In the genomic region with DNA sequence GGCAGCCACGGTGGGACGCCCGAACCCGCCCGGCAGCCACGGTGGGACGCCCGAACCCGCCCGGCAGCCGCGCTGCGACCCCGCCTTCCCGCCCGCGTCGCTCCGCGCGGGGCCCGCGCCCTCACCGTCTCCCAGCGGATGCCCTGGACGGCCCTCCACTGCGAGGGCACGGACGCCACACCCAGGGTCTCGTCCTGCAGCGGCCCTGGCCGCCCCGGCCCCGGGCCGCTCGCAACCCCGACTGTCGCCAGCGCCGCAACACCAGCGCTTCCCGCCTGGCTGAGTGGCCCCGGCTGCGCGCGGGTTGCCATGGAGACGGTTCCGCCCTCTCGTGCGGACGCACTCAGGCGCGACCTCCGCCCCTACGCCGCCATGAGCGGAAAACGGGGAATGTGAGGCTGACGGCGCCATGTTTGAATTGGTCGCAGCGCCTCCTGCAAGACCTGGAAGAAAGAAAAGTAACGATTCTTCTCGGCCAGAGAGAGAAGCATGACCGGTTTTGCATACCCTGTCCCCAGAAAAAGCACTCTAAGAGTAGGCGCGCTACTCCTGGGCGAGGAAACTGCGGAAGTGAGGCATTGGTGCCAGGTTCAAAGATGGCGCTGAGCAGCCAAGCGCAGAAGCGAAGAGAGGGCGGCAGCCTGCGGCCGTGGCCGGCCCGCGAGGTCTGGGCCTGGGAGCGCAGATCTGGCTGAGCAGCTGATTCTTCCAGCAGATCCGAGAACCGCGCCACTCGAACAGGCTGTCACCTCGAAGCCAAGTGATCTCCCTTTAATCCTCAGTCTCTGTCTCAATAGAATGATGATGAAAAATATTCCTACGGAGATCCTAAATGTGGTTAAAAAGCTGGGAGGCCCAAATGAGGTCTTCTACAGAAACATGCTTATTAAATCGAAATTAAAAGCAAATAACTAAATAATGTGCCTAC, we compare ENCODE assay signal across 1 cellular context.
TF ChIP-seq lines count a peak whose summit lies in the region.

Gene DYNC2I2, minus strand, starts transcription at position 432 of the 928 bp plus-strand sequence. Its CDS starts 121 bp downstream, at position 311.

TF ChIP-seq in HepG2, 621 proteins besides CTCF, POLR2A, EP300 and RAD21 (continued from another document and continues in another):
- TF ChIP-seq, protein P1, sequence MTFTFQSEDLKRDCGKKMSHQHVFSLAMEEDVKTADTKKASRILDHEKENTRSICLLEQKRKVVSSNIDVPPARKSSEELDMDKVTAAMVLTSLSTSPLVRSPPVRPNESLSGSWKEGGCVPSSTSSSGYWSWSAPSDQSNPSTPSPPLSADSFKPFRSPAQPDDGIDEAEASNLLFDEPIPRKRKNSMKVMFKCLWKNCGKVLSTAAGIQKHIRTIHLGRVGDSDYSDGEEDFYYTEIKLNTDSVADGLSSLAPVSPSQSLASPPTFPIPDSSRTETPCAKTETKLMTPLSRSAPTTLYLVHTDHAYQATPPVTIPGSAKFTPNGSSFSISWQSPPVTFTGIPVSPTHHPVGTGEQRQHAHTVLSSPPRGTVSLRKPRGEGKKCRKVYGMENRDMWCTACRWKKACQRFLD (CRISPR knock-in tag; IDR thresholded peaks at IDR 0.05; ENCODE audit: borderline replicate concordance): 0 out of 2 replicates have a peak, but pooled peaks have one; percentile 74
- peak; percentile 47 for TF ChIP-seq PPARG (CRISPR knock-in tag; conservative IDR thresholded peaks at IDR 0.05)
- peak; percentile 77 for TF ChIP-seq DRAP1 (CRISPR knock-in tag; IDR thresholded peaks at IDR 0.05)
- TF ChIP-seq MEIS2 (CRISPR knock-in tag; IDR thresholded peaks at IDR 0.05): no peak
- TF ChIP-seq, protein P2, sequence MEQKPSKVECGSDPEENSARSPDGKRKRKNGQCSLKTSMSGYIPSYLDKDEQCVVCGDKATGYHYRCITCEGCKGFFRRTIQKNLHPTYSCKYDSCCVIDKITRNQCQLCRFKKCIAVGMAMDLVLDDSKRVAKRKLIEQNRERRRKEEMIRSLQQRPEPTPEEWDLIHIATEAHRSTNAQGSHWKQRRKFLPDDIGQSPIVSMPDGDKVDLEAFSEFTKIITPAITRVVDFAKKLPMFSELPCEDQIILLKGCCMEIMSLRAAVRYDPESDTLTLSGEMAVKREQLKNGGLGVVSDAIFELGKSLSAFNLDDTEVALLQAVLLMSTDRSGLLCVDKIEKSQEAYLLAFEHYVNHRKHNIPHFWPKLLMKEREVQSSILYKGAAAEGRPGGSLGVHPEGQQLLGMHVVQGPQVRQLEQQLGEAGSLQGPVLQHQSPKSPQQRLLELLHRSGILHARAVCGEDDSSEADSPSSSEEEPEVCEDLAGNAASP (CRISPR knock-in tag; IDR thresholded peaks at IDR 0.05; ENCODE audit: borderline replicate concordance): no peak
- 0 out of 2 replicates have a peak, but pooled peaks have one; percentile 42 for TF ChIP-seq AFF4 (CRISPR knock-in tag; IDR thresholded peaks at IDR 0.05)
- TF ChIP-seq FOXK1 (CRISPR knock-in tag; IDR thresholded peaks at IDR 0.05; ENCODE audit: borderline replicate concordance, low read depth): peak; percentile 71; the same call in 1 of the 2 replicates
- TF ChIP-seq ZFY (CRISPR knock-in tag; IDR thresholded peaks at IDR 0.05): peak; percentile 95
- TF ChIP-seq ZNF546 (CRISPR knock-in tag; conservative IDR thresholded peaks at IDR 0.05): no peak; the same call in 1 of the 2 replicates
- TF ChIP-seq BCL6 (CRISPR knock-in tag; IDR thresholded peaks at IDR 0.05): no peak; the same call in 1 of the 2 replicates
- no peak for TF ChIP-seq TAF15 (IDR thresholded peaks at IDR 0.05; ENCODE audit: low read depth, low read length, poor library complexity, severe bottlenecking)
- TF ChIP-seq ZNF609 (CRISPR knock-in tag; IDR thresholded peaks at IDR 0.05; ENCODE audit: borderline replicate concordance): peak; percentile 68; the same call in 1 of the 2 replicates
- no peak for TF ChIP-seq NR3C1 (CRISPR knock-in tag; IDR thresholded peaks at IDR 0.05)
- peak; percentile 71; the same call in 1 of the 2 replicates for TF ChIP-seq ZZZ3 (CRISPR knock-in tag; IDR thresholded peaks at IDR 0.05; ENCODE audit: borderline replicate concordance)
- TF ChIP-seq ZBTB40 (IDR thresholded peaks at IDR 0.05): no peak
- peak; percentile 76 for TF ChIP-seq ZBTB40 (CRISPR knock-in tag; IDR thresholded peaks at IDR 0.05)
- TF ChIP-seq NFE2L1 (CRISPR knock-in tag; IDR thresholded peaks at IDR 0.05; ENCODE audit: borderline replicate concordance): peak; percentile 59; the same call in 1 of the 2 replicates
- TF ChIP-seq SMAD3 (CRISPR knock-in tag; IDR thresholded peaks at IDR 0.05): peak; percentile 73; the same call in 1 of the 2 replicates
- peak; percentile 90 for TF ChIP-seq ZNF788 (CRISPR knock-in tag; IDR thresholded peaks at IDR 0.05; ENCODE audit: borderline replicate concordance)
- peak; percentile 100 for TF ChIP-seq HOXA3 (CRISPR knock-in tag; IDR thresholded peaks at IDR 0.05)
- TF ChIP-seq ZNF709 (CRISPR knock-in tag; IDR thresholded peaks at IDR 0.05): peak; percentile 86; the same call in 1 of the 2 replicates
- peak; percentile 78 for TF ChIP-seq ZNF777 (CRISPR knock-in tag; IDR thresholded peaks at IDR 0.05)
- TF ChIP-seq, protein P3, sequence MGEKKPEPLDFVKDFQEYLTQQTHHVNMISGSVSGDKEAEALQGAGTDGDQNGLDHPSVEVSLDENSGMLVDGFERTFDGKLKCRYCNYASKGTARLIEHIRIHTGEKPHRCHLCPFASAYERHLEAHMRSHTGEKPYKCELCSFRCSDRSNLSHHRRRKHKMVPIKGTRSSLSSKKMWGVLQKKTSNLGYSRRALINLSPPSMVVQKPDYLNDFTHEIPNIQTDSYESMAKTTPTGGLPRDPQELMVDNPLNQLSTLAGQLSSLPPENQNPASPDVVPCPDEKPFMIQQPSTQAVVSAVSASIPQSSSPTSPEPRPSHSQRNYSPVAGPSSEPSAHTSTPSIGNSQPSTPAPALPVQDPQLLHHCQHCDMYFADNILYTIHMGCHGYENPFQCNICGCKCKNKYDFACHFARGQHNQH (CRISPR knock-in tag; IDR thresholded peaks at IDR 0.05): peak; percentile 84
- no peak for TF ChIP-seq TCF12 (IDR thresholded peaks at IDR 0.05)
- no peak for TF ChIP-seq TCF12 (CRISPR knock-in tag; IDR thresholded peaks at IDR 0.05)
- TF ChIP-seq REL (CRISPR knock-in tag; conservative IDR thresholded peaks at IDR 0.05): 0 out of 2 replicates have a peak, but pooled peaks have one; percentile 84
- peak; percentile 76; the same call in 1 of the 2 replicates for TF ChIP-seq SALL2 (CRISPR knock-in tag; IDR thresholded peaks at IDR 0.05)
- TF ChIP-seq ZNF296 (CRISPR knock-in tag; conservative IDR thresholded peaks at IDR 0.05): no peak
- no peak for TF ChIP-seq ZNF24 (IDR thresholded peaks at IDR 0.05)
